8 cellular contexts compared by ENCODE assay signal in the genomic region with DNA sequence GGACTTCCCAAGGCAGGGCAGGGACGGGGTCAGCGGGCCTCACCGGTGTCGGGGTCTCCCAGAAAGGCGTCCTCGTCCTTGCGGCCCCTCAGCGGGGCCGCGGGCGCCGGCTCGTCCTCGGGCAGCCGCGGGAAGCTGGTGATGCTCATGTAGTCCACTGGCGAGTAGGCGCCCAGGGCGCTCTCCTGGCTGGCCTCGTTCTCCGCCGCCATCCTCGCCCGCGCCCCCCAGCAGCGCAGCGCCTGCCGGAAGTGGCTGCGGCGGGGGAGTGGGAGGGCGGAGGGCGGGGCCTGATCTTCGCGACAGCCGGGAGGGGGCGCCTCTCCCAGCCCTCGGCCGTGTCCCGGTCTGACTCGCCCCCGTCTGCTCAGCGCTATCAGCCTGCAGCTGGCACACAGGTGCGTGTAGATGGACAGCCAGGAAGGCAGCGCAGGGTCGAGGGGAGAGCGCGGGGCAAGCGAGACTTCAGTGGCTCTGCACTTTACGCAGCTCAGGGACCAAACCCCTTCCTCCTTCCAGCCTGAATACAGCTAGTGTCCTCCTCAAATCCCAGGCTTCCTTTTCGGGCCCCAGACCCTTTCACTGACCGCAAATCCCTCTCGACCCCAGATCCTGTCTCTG. TPM values are rescaled to one million over a fixed set of nuclear protein-coding genes. Genes with fewer than 3 reads are reported as not detected.
DNase-seq lines count a peak whose midpoint lies in the region; ATAC-seq and TF ChIP-seq lines count a peak whose summit lies in the region.

A gene with protein sequence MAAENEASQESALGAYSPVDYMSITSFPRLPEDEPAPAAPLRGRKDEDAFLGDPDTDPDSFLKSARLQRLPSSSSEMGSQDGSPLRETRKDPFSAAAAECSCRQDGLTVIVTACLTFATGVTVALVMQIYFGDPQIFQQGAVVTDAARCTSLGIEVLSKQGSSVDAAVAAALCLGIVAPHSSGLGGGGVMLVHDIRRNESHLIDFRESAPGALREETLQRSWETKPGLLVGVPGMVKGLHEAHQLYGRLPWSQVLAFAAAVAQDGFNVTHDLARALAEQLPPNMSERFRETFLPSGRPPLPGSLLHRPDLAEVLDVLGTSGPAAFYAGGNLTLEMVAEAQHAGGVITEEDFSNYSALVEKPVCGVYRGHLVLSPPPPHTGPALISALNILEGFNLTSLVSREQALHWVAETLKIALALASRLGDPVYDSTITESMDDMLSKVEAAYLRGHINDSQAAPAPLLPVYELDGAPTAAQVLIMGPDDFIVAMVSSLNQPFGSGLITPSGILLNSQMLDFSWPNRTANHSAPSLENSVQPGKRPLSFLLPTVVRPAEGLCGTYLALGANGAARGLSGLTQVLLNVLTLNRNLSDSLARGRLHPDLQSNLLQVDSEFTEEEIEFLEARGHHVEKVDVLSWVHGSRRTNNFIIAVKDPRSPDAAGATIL (minus strand): TSS at position 253 of the 621 bp plus-strand sequence. CDS start 41 bp downstream, at position 212.

- peak; percentile 40 for TF ChIP-seq POLR2A in GM18951 (IDR thresholded peaks at IDR 0.05; ENCODE audit: extremely low read depth, insufficient read depth, insufficient read length)

- intact Hi-C loops in activated T-helper 2 cell treated with anti-CD3 and anti-CD28 coated beads, Interferon-gamma antibody, Interleukin-2, Interleukin-4, amounts not matched to agents 10 μg/mL and 5 μg/mL and 100 μg/mL, durations not matched to agents 14 hours and 24 hours and 36 hours (cut with micrococcal nuclease) = no loop called here
- intact Hi-C loops in natural killer cell (cut with micrococcal nuclease) = loop anchor here (1.0 kb wide), 1 partner anchor 83 kb away; the partner anchor contains the start of genes GSS and MYH7B

- H3K79me2 ChIP-seq in ACC112 (ENCODE audit: control insufficient read depth, insufficient read depth, low read length, unreplicated experiment) (peaks cover 2% of the 10 kb centered on the region), KMS-11 (ENCODE audit: insufficient read depth, low read depth) (no peaks in the 10 kb centered on the region)

- peak within 1 kb of the TSS; percentile 51 for H3K27ac Mint-ChIP-seq in activated T-helper 2 cell treated with anti-CD3 and anti-CD28 coated beads, Interferon-gamma antibody, Interleukin-2, Interleukin-4, amounts not matched to agents 10 μg/mL and 5 μg/mL and 100 μg/mL, durations not matched to agents 14 hours and 24 hours and 36 hours
- peak within 1 kb of the TSS in 1 of 2 donors; percentile 81 for H3K27ac Mint-ChIP-seq in natural killer cell
- peak within 1 kb of the TSS; percentile 72 for H3K27ac Mint-ChIP-seq in stimulated activated naive B cell treated with anti-CD40 and anti-IgM and Interleukin-4, amounts not matched to agents 10 μg/mL and 1 μg/mL and 100 μg/mL, for 72 hours

- in situ Hi-C loops in GM18951 (cut with MboI; ENCODE audit: low sequenced_read_pairs, unreplicated experiment) = no loop called here

- H2AFZ ChIP-seq in ACC112 (ENCODE audit: low read length, unreplicated experiment) (peak within 1 kb of the TSS; percentile 96), KMS-11 (ENCODE audit: low read depth) (peak within 1 kb of the TSS; percentile 95)

- DNase-seq in RPMI7951 (ENCODE audit: low read depth) (peak; percentile 80), fibroblast of pulmonary artery (ENCODE audit: low read depth) (peak; percentile 57), natural killer cell (peak; percentile 82)
- DNase-seq in activated T-helper 2 cell treated with anti-CD3 and anti-CD28 coated beads, Interferon-gamma antibody, Interleukin-2, Interleukin-4, amounts not matched to agents 10 μg/mL and 5 μg/mL and 100 μg/mL, durations not matched to agents 14 hours and 24 hours and 36 hours (ENCODE audit: low spot score) = peak; percentile 82
- peak; percentile 78 for DNase-seq in stimulated activated naive B cell treated with anti-CD40 and anti-IgM and Interleukin-4, amounts not matched to agents 10 μg/mL and 1 μg/mL and 100 μg/mL, for 72 hours

- no peaks in the 10 kb centered on the region for H3K9me3 Mint-ChIP-seq in activated T-helper 2 cell treated with anti-CD3 and anti-CD28 coated beads, Interferon-gamma antibody, Interleukin-2, Interleukin-4, amounts not matched to agents 10 μg/mL and 5 μg/mL and 100 μg/mL, durations not matched to agents 14 hours and 24 hours and 36 hours
- H3K9me3 Mint-ChIP-seq in natural killer cell = no peaks in the 10 kb centered on the region
- H3K9me3 Mint-ChIP-seq in stimulated activated naive B cell treated with anti-CD40 and anti-IgM and Interleukin-4, amounts not matched to agents 10 μg/mL and 1 μg/mL and 100 μg/mL, for 72 hours = no peaks in the 10 kb centered on the region

- peaks cover 2% of the 10 kb centered on the region for H3K27me3 Mint-ChIP-seq in activated T-helper 2 cell treated with anti-CD3 and anti-CD28 coated beads, Interferon-gamma antibody, Interleukin-2, Interleukin-4, amounts not matched to agents 10 μg/mL and 5 μg/mL and 100 μg/mL, durations not matched to agents 14 hours and 24 hours and 36 hours (ENCODE audit: low read depth)
- peaks cover 6 to 17% of the 10 kb centered on the region in 2 donors for H3K27me3 Mint-ChIP-seq in natural killer cell (ENCODE audit: low read depth in 2 of 2)
- H3K27me3 Mint-ChIP-seq in stimulated activated naive B cell treated with anti-CD40 and anti-IgM and Interleukin-4, amounts not matched to agents 10 μg/mL and 1 μg/mL and 100 μg/mL, for 72 hours = peaks cover 0 to 3% of the 10 kb centered on the region in 2 donors

- peak within 1 kb of the TSS; percentile 79 for H3K4me3 Mint-ChIP-seq in activated T-helper 2 cell treated with anti-CD3 and anti-CD28 coated beads, Interferon-gamma antibody, Interleukin-2, Interleukin-4, amounts not matched to agents 10 μg/mL and 5 μg/mL and 100 μg/mL, durations not matched to agents 14 hours and 24 hours and 36 hours (ENCODE audit: low read depth)
- peak within 1 kb of the TSS; percentile 85 for H3K4me3 Mint-ChIP-seq in natural killer cell
- peak within 1 kb of the TSS; percentile 90 to 92 for H3K4me3 Mint-ChIP-seq in stimulated activated naive B cell treated with anti-CD40 and anti-IgM and Interleukin-4, amounts not matched to agents 10 μg/mL and 1 μg/mL and 100 μg/mL, for 72 hours

- H3K4me3 ChIP-seq in ACC112 (ENCODE audit: low read depth, low read length) = peak within 1 kb of the TSS; percentile 84
- no peak within 1 kb of the TSS for H3K4me3 ChIP-seq in KMS-11 (IDR thresholded peaks at IDR 0.05; ENCODE audit: insufficient read depth, low read depth, low read length)
- peak within 1 kb of the TSS; percentile 66 for H3K4me3 ChIP-seq in fibroblast of pulmonary artery (replicated peaks; ENCODE audit: low read depth, low read length)

- peaks cover 50% of the 10 kb centered on the region for H3K4me1 Mint-ChIP-seq in activated T-helper 2 cell treated with anti-CD3 and anti-CD28 coated beads, Interferon-gamma antibody, Interleukin-2, Interleukin-4, amounts not matched to agents 10 μg/mL and 5 μg/mL and 100 μg/mL, durations not matched to agents 14 hours and 24 hours and 36 hours (ENCODE audit: low read depth)
- peaks cover 34 to 58% of the 10 kb centered on the region in 2 donors for H3K4me1 Mint-ChIP-seq in natural killer cell
- peaks cover 35 to 52% of the 10 kb centered on the region in 2 donors for H3K4me1 Mint-ChIP-seq in stimulated activated naive B cell treated with anti-CD40 and anti-IgM and Interleukin-4, amounts not matched to agents 10 μg/mL and 1 μg/mL and 100 μg/mL, for 72 hours

- ATAC-seq in natural killer cell = peak; percentile 77 to 83 (median 78)
- peak; percentile 57 to 61 for ATAC-seq in stimulated activated naive B cell treated with anti-CD40 and anti-IgM and Interleukin-4, amounts not matched to agents 10 μg/mL and 1 μg/mL and 100 μg/mL, for 72 hours (replicated peaks)

- H3K27me3 ChIP-seq in ACC112 (ENCODE audit: insufficient read depth, low read length) (no peaks in the 10 kb centered on the region), KMS-11 (ENCODE audit: insufficient read depth, low read depth) (no peaks in the 10 kb centered on the region)

- H4K20me1 ChIP-seq in KMS-11 (ENCODE audit: insufficient read depth) = no peaks in the 10 kb centered on the region

- peak within 1 kb of the TSS; percentile 47; the same call in 1 of the 2 replicates for H3K9ac ChIP-seq in KMS-11

- H3K4me1 ChIP-seq in ACC112 (ENCODE audit: control insufficient read depth, insufficient read depth, low read length, unreplicated experiment) (peaks cover 19% of the 10 kb centered on the region), KMS-11 (ENCODE audit: low read depth, poor library complexity, severe bottlenecking) (peaks cover 34% of the 10 kb centered on the region)

- H3K36me3 ChIP-seq in ACC112 (ENCODE audit: insufficient read depth, low read length) = no peaks in the 10 kb centered on the region
- no peaks in the 10 kb centered on the region for H3K36me3 ChIP-seq in KMS-11 (ENCODE audit: insufficient read depth)

- peak within 1 kb of the TSS; percentile 96 for H3K4me2 ChIP-seq in KMS-11

- H3K36me3 Mint-ChIP-seq in activated T-helper 2 cell treated with anti-CD3 and anti-CD28 coated beads, Interferon-gamma antibody, Interleukin-2, Interleukin-4, amounts not matched to agents 10 μg/mL and 5 μg/mL and 100 μg/mL, durations not matched to agents 14 hours and 24 hours and 36 hours (ENCODE audit: low read depth) = no peaks in the 10 kb centered on the region
- no peaks in the 10 kb centered on the region for H3K36me3 Mint-ChIP-seq in natural killer cell
- H3K36me3 Mint-ChIP-seq in stimulated activated naive B cell treated with anti-CD40 and anti-IgM and Interleukin-4, amounts not matched to agents 10 μg/mL and 1 μg/mL and 100 μg/mL, for 72 hours = peaks cover 0 to 2% of the 10 kb centered on the region in 2 donors

- TF ChIP-seq CTCF in KMS-11 (conservative IDR thresholded peaks at IDR 0.05; ENCODE audit: low read depth, low read length) (peak; percentile 68), fibroblast of pulmonary artery (IDR thresholded peaks at IDR 0.05; ENCODE audit: low read length, missing control alignments) (peak; percentile 42), natural killer cell (IDR thresholded peaks at IDR 0.05) (peak; percentile 72)

- H3K27ac ChIP-seq in ACC112 (ENCODE audit: low read depth, low read length) (no peak within 1 kb of the TSS), KMS-11 (no peak within 1 kb of the TSS)

RNA-seq across cellular contexts. Expression of the gene that starts here (rescaled TPM):
- 3.9 and 4.1 TPM in 2 replicates for total RNA-seq in RPMI7951 (2014; rRNA removed; shearing (Covaris generic))
- 13.3 and 13.5 TPM in 2 replicates for total RNA-seq in activated T-helper 2 cell treated with anti-CD3 and anti-CD28 coated beads, Interferon-gamma antibody, Interleukin-2, Interleukin-4, amounts not matched to agents 10 μg/mL and 5 μg/mL and 100 μg/mL, durations not matched to agents 14 hours and 24 hours and 36 hours
- 10 to 100 TPM in 2 of 3 donors, 1 to 10 TPM in 1; 7.4 to 12.8 (median 12.1) TPM for total RNA-seq in natural killer cell
